ENCODE assay signal across 8 cellular contexts in the genomic region with DNA sequence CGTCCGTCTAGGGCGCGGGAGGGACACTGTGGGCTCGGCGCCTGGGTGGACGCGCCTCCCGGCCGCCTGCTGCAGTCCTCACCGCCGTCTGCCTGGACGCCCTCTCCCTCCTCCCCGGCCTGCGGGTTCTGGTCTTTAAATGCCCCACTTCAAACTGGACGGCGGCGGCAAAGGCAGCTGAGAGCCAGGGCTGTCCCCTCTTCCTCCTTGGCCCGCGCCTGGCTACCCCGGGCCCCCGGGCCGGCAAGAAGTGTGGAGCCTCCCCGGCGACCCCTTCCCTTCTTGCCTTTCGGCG. TPM values are rescaled to one million over a fixed set of nuclear protein-coding genes. Genes with fewer than 3 reads are reported as not detected.
DNase-seq lines count a peak whose midpoint lies in the region; TF ChIP-seq lines count a peak whose summit lies in the region.

No MANE protein-coding gene starts in this region.

- no peak overlapping the region for H4K91ac ChIP-seq in H9 (ENCODE audit: insufficient read length, low read depth, low read length)

- H2BK12ac ChIP-seq in H9 (ENCODE audit: insufficient read length, low read depth, low read length), result no peak overlapping the region

- H4K5ac ChIP-seq in H9 (ENCODE audit: insufficient read length, low read depth, low read length), result no peak overlapping the region

- H3K23me2 ChIP-seq in H9 (ENCODE audit: insufficient read length, low read depth, low read length, poor library complexity, severe bottlenecking), result peaks cover 8% of the 10 kb centered on the region

- no peaks in the 10 kb centered on the region for H3K27me3 Mint-ChIP-seq in H9 (ENCODE audit: low read depth)
- no peaks in the 10 kb centered on the region for H3K27me3 Mint-ChIP-seq in nephron (ENCODE audit: low read depth)

- no peak overlapping the region for H3K4ac ChIP-seq in H9 (ENCODE audit: low read depth, low read length)

- H3K9me3 Mint-ChIP-seq in H9, result no peaks in the 10 kb centered on the region
- no peaks in the 10 kb centered on the region for H3K9me3 Mint-ChIP-seq in nephron

- no peak for TF ChIP-seq POLR2A in NB4 (IDR thresholded peaks at IDR 0.05; ENCODE audit: extremely low read depth, insufficient read length)

- H3K27me3 ChIP-seq in H9 (ENCODE audit: insufficient read depth, low read length), result no peaks in the 10 kb centered on the region

- H2BK5ac ChIP-seq in H9 (ENCODE audit: insufficient read length, low read length), result no peak overlapping the region

- no peaks in the 10 kb centered on the region for H4K20me1 ChIP-seq in H9 (ENCODE audit: control insufficient read depth, insufficient read depth, insufficient read length)

- no peak overlapping the region for H4K8ac ChIP-seq in H9 (replicated peaks; ENCODE audit: insufficient read length, low read depth, low read length)

- no peak overlapping the region for H2BK20ac ChIP-seq in H9 (ENCODE audit: low read depth, low read length, poor library complexity, severe bottlenecking)

- WGBS in H9 (ENCODE audit: extremely low coverage, insufficient read length, low lambda C conversion rate), result no CpG with 5 or more reads among the region's 27 CpGs

- no peak overlapping the region for H3K23ac ChIP-seq in H9 (ENCODE audit: insufficient read length, low read depth, low read length)

- H3K27ac Mint-ChIP-seq in H9, result peak overlapping the region in 2 of 3 experiments; percentile 32 to 80; a peak in 2 of 7 replicates
- peak overlapping the region; percentile 99 to 100 (median 99) for H3K27ac Mint-ChIP-seq in nephron

- H3K27ac ChIP-seq in H9 (ENCODE audit: insufficient read length, low read depth, low read length), result no peak overlapping the region

- no peak overlapping the region for H2AK5ac ChIP-seq in H9 (ENCODE audit: insufficient read length, low read length)

- H3K56ac ChIP-seq in H9 (ENCODE audit: insufficient read length, low read depth, low read length), result no peak overlapping the region

- H2BK120ac ChIP-seq in H9 (ENCODE audit: low read depth, low read length, poor library complexity, severe bottlenecking), result no peak overlapping the region

- peak overlapping the region; percentile 70 for H3K14ac ChIP-seq in H9 (ENCODE audit: insufficient read depth, low read length)

- H3K4me1 ChIP-seq in H9 (ENCODE audit: insufficient read depth, low read length), result peaks cover 2% of the 10 kb centered on the region; the same call in 1 of the 2 replicates

- no peaks in the 10 kb centered on the region for H3K9me3 ChIP-seq in H9 (ENCODE audit: control insufficient read depth, low read depth, low read length)

- H2AFZ ChIP-seq in H9 (ENCODE audit: low read length), result no peak overlapping the region

- peak overlapping the region; percentile 64 for H3K18ac ChIP-seq in H9 (ENCODE audit: insufficient read length, low read depth, low read length)

- H3K36me3 Mint-ChIP-seq in H9 (ENCODE audit: insufficient read depth in 1 of 3, low read depth in 3 of 3) (peaks cover 3 to 13% (median 3%) of the 10 kb centered on the region in 3 experiments; a peak in 5 of 7 replicates), nephron (ENCODE audit: low read depth) (peaks cover 27% of the 10 kb centered on the region)

- TF ChIP-seq CTCF in H9 (conservative IDR thresholded peaks at IDR 0.05) (no peak), NB4 (IDR thresholded peaks at IDR 0.05; ENCODE audit: low read depth, low read length) (no peak), foreskin fibroblast (IDR thresholded peaks at IDR 0.05; ENCODE audit: low read depth, low read length) (no peak), nephron (IDR thresholded peaks at IDR 0.05; ENCODE audit: unreplicated experiment in 3 of 3) (no peak)

- DNase-seq in NCI-H524 (lab: John Stamatoyannopoulos, UW), result peak; percentile 63 to 70
- DNase-seq in NCI-H524 treated with DMSO at 0.1 percent for 48 hours (lab: John Stamatoyannopoulos, UW), result no peak
- DNase-seq in H9, result peak; percentile 54
- peak; percentile 50 for DNase-seq in NB4 (ENCODE audit: low read depth)
- peak; percentile 30 for DNase-seq in activated gamma-delta T cell (lab: John Stamatoyannopoulos, UW)
- DNase-seq in foreskin fibroblast, result peak in 1 of 2 donors; percentile 66
- no peak for DNase-seq in superior temporal gyrus (ENCODE audit: extremely low spot score)

- H3K79me1 ChIP-seq in H9 (ENCODE audit: insufficient read depth, low read depth, low read length, poor library complexity, severe bottlenecking), result no peaks in the 10 kb centered on the region

- H3T11ph ChIP-seq in H9 (ENCODE audit: low read length), result no peak overlapping the region

- H3K79me2 ChIP-seq in H9 (ENCODE audit: insufficient read depth, low read length), result peaks cover 3% of the 10 kb centered on the region; the same call in 1 of the 2 replicates

- H3K9ac ChIP-seq in H9 (ENCODE audit: extremely low read depth, insufficient read length, low read length), result peak overlapping the region; percentile 77

- H2BK15ac ChIP-seq in H9 (ENCODE audit: low read depth, low read length), result no peak overlapping the region

- peak overlapping the region; percentile 98 for H3K4me3 Mint-ChIP-seq in H9
- H3K4me3 Mint-ChIP-seq in nephron, result peak overlapping the region; percentile 94 to 98 (median 97)

- H3K4me1 Mint-ChIP-seq in H9 (peaks cover 26 to 34% of the 10 kb centered on the region in 2 experiments), nephron (peaks cover 52% of the 10 kb centered on the region)

- H3K4me2 ChIP-seq in H9 (ENCODE audit: insufficient read depth, insufficient read length, low read length), result peak overlapping the region; percentile 89

- peak overlapping the region; percentile 83 for H3K4me3 ChIP-seq in NB4 (ENCODE audit: low read depth, low read length)
- H3K4me3 ChIP-seq in foreskin fibroblast (ENCODE audit: low read depth in 1 of 2, low read length in 2 of 2), result peak overlapping the region; percentile 71 to 88

RNA-seq across cellular contexts. Expression of a gene that starts 0.4 kb away (rescaled TPM):
- 22.4 and 25.7 TPM in 2 replicates for total RNA-seq in H9 (2021)

Comparison
In these comparisons a context has a peak if more than half of its experiments do, and no peak if none do; other contexts are left out.
1. DNase-seq: peak in NCI-H524 (2 of 2), H9 (single experiment), NB4 (single experiment) and activated gamma-delta T cell (single experiment); none in NCI-H524 treated with DMSO at 0.1 percent for 48 hours (single experiment) and superior temporal gyrus (single experiment).